Comparison of ENCODE assay signal across 18 cellular contexts in the genomic region with DNA sequence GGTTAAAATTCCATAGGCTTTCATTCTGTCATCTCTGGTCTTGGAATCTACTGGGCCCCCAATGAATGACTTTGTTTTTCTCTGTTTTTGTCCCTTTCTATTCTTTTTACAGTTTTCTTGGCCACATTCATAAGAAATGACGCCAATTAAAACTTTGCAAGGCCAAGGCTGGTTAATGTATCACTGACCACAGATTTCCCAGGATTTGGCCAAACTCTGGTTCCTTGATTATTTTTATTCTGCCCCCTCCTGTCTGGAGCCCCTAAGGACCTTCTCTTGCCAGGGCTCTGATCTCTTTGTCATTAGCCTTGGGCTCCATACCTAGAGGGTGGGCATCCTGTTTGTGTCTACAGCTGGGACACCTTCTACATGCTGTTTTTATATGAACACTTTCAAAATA.
DNase-seq lines count a peak whose midpoint lies in the region; ATAC-seq and TF ChIP-seq lines count a peak whose summit lies in the region.
"Had no signal": no experiment of that assay in that cellular context is flagged by ENCODE, and none has a peak within 500 bp of the region (broad histone marks: within the 10 kb centered on the region; RNA-seq: fewer than 3 reads in every experiment).

No MANE protein-coding gene starts in this region.

- ATAC-seq in left ventricle myocardium superior (peak; percentile 68), sciatic nerve (peak; percentile 45), HG02678 (IDR thresholded peaks at IDR 0.05; ENCODE audit: unreplicated experiment) (no peak)
- ATAC-seq: GM23338, PC-3 had no signal

- no peak overlapping the region for H3K4me2 ChIP-seq in OCI-LY7 (ENCODE audit: low read length)
- H3K4me2 ChIP-seq: GM23338 had no signal

- DNase-seq in M059J (ENCODE audit: low read depth) = peak; percentile 10
- peak; percentile 44 for DNase-seq in astrocyte of the spinal cord (ENCODE audit: low read depth, low spot score)
- no peak for DNase-seq in left ventricle myocardium superior
- no peak for DNase-seq in sciatic nerve (ENCODE audit: low spot score)
- no peak for DNase-seq in OCI-LY7 (ENCODE audit: low spot score)
- DNase-seq in dermis blood vessel endothelial cell = no peak
- DNase-seq in OCI-M1 (lab: John Stamatoyannopoulos, UW) = no peak
- DNase-seq: ACHN; CD4-positive, alpha-beta T cell; NCI-H1048; NCI-H1694; NCI-H2107; NCI-H345; NCI-H526 treated with DMSO at 0.1 percent for 48 hours; NK-92 treated with Interleukin-12 subunit alpha and Interleukin-12 subunit beta, amount 100 ng/mL, for 24 hours; PC-3 had no signal

- no TSS peak for BruUV-seq in OCI-LY7 (replicated peaks; lab: Mats Ljungman, UMichigan)

- no peaks in the 10 kb centered on the region for H3K4me1 ChIP-seq in OCI-LY7 (ENCODE audit: insufficient read depth, low read length, poor library complexity, severe bottlenecking)

- TF ChIP-seq CTCF in astrocyte of the spinal cord (IDR thresholded peaks at IDR 0.05; ENCODE audit: low read depth, low read length) (no peak), OCI-LY7 (conservative IDR thresholded peaks at IDR 0.05; ENCODE audit: low read length) (no peak)

- H3K9me3 ChIP-seq in OCI-LY7 (ENCODE audit: low read length) = no peaks in the 10 kb centered on the region

- in situ Hi-C loops in astrocyte of the spinal cord (cut with HindIII; ENCODE audit: low sequenced_read_pairs) = no loop called here

- H3K4me3 ChIP-seq in astrocyte of the spinal cord (ENCODE audit: low read depth, low read length) = no peak overlapping the region
- no peak overlapping the region for H3K4me3 ChIP-seq in OCI-LY7 (ENCODE audit: low read depth, low read length, poor library complexity, severe bottlenecking)
- H3K4me3 ChIP-seq: GM23338 had no signal

- intact Hi-C loops in left ventricle myocardium superior (cut with micrococcal nuclease) = no loop called here
- intact Hi-C loops in sciatic nerve (cut with DNase I) = no loop called here
- intact Hi-C loops in OCI-LY7 (cut with micrococcal nuclease; ENCODE audit: unreplicated experiment) = no loop called here

- no peaks in the 10 kb centered on the region for H3K36me3 ChIP-seq in OCI-LY7 (ENCODE audit: insufficient read depth, low read length)

- H3K9me2 ChIP-seq in OCI-LY7 (ENCODE audit: insufficient read depth, low read length) = no peaks in the 10 kb centered on the region

- CTCF ChIA-PET in OCI-LY7 (lab: Charles Lee; ENCODE audit: unreplicated experiment) = no interaction called here

- no peaks in the 10 kb centered on the region for H4K20me1 ChIP-seq in OCI-LY7 (ENCODE audit: insufficient read depth, low read length)

- no peaks in the 10 kb centered on the region for H3K79me2 ChIP-seq in OCI-LY7 (ENCODE audit: insufficient read depth, low read depth, low read length)

- H2AFZ ChIP-seq in OCI-LY7 (ENCODE audit: low read length) = no peak overlapping the region
- H2AFZ ChIP-seq: GM23338 had no signal

- H3K27ac ChIP-seq in OCI-LY7 (ENCODE audit: low read depth, low read length, poor library complexity, severe bottlenecking) = no peak overlapping the region

- POLR2A ChIA-PET in OCI-LY7 (lab: Charles Lee) = interaction anchor here (0.6 kb wide), 1 partner anchor 25 kb away, joined by 3 read pairs; no protein-coding TSS in a partner anchor

Comparison
In these comparisons a context has a peak if more than half of its experiments do, and no peak if none do; other contexts are left out.
1. DNase-seq: peak in M059J (single experiment) and astrocyte of the spinal cord (single experiment); none in left ventricle myocardium superior (single experiment), sciatic nerve (single experiment), OCI-LY7 (single experiment), dermis blood vessel endothelial cell (single experiment) and OCI-M1 (single experiment).